ENCODE assay signal across 1 cellular context in the genomic region with DNA sequence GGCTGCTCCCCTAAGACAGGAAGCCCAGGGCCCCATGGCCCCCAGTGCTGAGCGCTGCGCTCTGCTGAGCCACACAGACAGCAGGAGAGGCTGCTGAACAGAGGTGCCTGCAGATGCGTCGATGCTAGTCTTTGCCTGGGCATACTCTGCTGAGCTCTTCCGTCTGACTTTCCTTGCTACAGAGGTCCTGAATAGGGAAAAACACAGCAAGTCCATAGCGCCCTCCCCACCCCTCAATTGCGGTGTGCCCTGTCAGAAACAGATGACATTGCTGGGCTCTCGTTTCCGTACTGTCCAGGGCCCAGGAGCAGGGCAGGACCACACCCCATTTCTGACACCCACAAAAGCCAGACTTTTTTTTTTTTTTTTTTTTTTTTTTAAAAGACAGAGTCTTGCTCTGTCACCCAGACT.
TF ChIP-seq lines count a peak whose summit lies in the region.

No MANE protein-coding gene starts in this region.

TF ChIP-seq in HepG2, 621 proteins besides CTCF, POLR2A, EP300 and RAD21 (continued from another document):
- TF ChIP-seq HNRNPH1 (optimal IDR thresholded peaks at IDR 0.05; ENCODE audit: low read depth, low read length): no peak
- TF ChIP-seq, protein P1, sequence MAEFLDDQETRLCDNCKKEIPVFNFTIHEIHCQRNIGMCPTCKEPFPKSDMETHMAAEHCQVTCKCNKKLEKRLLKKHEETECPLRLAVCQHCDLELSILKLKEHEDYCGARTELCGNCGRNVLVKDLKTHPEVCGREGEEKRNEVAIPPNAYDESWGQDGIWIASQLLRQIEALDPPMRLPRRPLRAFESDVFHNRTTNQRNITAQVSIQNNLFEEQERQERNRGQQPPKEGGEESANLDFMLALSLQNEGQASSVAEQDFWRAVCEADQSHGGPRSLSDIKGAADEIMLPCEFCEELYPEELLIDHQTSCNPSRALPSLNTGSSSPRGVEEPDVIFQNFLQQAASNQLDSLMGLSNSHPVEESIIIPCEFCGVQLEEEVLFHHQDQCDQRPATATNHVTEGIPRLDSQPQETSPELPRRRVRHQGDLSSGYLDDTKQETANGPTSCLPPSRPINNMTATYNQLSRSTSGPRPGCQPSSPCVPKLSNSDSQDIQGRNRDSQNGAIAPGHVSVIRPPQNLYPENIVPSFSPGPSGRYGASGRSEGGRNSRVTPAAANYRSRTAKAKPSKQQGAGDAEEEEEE (CRISPR knock-in tag; IDR thresholded peaks at IDR 0.05; ENCODE audit: borderline replicate concordance): no peak
- TF ChIP-seq KDM6A (CRISPR knock-in tag; IDR thresholded peaks at IDR 0.05; ENCODE audit: low read depth): no peak
- no peak for TF ChIP-seq CC2D1A (CRISPR knock-in tag; IDR thresholded peaks at IDR 0.05)
- TF ChIP-seq, protein P2, sequence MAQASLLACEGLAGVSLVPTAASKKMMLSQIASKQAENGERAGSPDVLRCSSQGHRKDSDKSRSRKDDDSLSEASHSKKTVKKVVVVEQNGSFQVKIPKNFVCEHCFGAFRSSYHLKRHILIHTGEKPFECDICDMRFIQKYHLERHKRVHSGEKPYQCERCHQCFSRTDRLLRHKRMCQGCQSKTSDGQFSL (CRISPR knock-in tag; IDR thresholded peaks at IDR 0.05): no peak
- no peak for TF ChIP-seq ZNF724P (CRISPR knock-in tag; IDR thresholded peaks at IDR 0.05; ENCODE audit: borderline replicate concordance)
- no peak for TF ChIP-seq PHF21A (CRISPR knock-in tag; IDR thresholded peaks at IDR 0.05)
- TF ChIP-seq, protein P3, sequence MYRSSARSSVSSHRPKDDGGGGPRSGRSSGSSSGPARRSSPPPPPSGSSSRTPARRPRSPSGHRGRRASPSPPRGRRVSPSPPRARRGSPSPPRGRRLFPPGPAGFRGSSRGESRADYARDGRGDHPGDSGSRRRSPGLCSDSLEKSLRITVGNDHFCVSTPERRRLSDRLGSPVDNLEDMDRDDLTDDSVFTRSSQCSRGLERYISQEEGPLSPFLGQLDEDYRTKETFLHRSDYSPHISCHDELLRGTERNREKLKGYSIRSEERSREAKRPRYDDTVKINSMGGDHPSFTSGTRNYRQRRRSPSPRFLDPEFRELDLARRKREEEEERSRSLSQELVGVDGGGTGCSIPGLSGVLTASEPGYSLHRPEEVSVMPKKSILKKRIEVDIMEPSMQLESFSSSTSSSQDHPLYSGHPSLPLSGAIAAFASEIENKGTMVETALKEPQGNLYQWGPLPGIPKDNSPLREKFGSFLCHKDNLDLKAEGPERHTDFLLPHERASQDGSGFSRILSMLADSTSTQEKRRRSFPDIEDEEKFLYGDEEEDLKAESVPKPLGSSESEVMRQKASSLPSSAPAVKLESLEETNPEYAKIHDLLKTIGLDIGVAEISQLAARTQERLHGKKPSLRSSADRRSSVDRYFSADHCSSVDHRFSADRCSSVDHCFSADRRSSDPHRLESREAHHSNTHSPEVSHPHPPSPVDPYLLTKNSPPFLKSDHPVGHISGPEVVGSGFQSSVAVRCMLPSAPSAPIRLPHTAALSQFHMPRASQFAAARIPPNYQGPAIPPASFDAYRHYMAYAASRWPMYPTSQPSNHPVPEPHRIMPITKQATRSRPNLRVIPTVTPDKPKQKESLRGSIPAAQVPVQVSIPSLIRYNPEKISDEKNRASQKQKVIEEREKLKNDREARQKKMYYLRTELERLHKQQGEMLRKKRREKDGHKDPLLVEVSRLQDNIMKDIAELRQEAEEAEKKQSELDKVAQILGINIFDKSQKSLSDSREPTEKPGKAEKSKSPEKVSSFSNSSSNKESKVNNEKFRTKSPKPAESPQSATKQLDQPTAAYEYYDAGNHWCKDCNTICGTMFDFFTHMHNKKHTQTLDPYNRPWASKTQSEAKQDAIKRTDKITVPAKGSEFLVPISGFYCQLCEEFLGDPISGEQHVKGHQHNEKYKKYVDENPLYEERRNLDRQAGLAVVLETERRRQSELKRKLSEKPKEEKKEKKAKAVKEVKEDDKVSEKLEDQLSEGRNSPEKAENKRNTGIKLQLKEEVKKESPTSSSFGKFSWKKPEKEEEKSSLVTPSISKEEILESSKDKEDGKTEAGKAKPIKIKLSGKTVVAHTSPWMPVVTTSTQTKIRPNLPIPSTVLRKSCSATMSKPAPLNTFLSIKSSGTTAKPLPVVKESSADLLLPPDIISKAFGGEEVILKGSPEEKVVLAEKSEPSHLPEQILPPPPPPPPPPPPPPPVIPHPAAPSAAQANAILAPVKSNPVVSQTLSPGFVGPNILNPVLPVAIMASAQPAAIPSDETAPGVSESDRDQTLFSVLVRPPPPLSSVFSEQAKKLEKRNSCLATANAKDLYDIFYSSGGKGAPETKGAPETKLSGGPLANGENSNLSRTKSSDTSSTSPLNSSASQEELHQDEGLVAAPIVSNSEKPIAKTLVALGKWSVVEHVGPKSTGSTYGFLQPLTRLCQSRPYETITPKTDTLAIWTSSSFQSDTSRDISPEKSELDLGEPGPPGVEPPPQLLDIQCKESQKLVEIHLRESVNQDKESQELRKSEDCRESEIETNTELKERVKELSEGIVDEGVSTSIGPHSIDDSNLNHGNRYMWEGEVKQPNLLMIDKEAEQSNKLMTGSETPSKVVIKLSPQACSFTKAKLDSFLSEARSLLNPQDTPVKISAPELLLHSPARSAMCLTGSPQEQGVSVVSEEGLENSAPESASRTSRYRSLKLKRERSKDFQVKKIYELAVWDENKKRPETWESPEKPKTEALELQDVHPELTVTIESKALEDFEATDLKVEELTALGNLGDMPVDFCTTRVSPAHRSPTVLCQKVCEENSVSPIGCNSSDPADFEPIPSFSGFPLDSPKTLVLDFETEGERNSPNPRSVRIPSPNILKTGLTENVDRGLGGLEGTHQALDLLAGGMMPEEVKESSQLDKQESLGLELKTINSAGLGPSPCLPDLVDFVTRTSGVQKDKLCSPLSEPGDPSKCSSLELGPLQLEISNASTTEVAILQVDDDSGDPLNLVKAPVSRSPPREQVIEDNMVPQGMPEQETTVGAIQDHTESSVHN (CRISPR knock-in tag; IDR thresholded peaks at IDR 0.05): no peak
